9 cellular contexts compared by ENCODE assay signal in genomic region chr4:78667764-78668163, GRCh38.
DNase-seq lines count a peak whose midpoint lies in the region; ATAC-seq and TF ChIP-seq lines count a peak whose summit lies in the region.
"Had no signal": no experiment of that assay in that cellular context is flagged by ENCODE, and none has a peak within 500 bp of the region (broad histone marks: within the 10 kb centered on the region; RNA-seq: fewer than 3 reads in every experiment).

No MANE protein-coding gene starts in this region.

- CTCF ChIA-PET in activated CD8-positive, alpha-beta memory T cell treated with anti-CD3 and anti-CD28 coated beads, Interleukin-2, amount 10 ng/mL, durations not matched to agents 7 days and 5 days (lab: Charles Lee), result no interaction called here

- TF ChIP-seq CTCF in nephron (IDR thresholded peaks at IDR 0.05; ENCODE audit: unreplicated experiment in 3 of 3) (no peak), endothelial cell (IDR thresholded peaks at IDR 0.05; ENCODE audit: unreplicated experiment) (no peak)

- no peaks in the 10 kb centered on the region for H3K9me3 Mint-ChIP-seq in activated CD8-positive, alpha-beta memory T cell treated with anti-CD3 and anti-CD28 coated beads, Interleukin-2, amount 10 ng/mL, durations not matched to agents 7 days and 5 days (ENCODE audit: low read depth)
- H3K9me3 Mint-ChIP-seq in nephron, result no peaks in the 10 kb centered on the region
- H3K9me3 Mint-ChIP-seq in endothelial cell (ENCODE audit: unreplicated experiment), result no peaks in the 10 kb centered on the region

- peaks cover 6% of the 10 kb centered on the region for H3K36me3 Mint-ChIP-seq in activated CD8-positive, alpha-beta memory T cell treated with anti-CD3 and anti-CD28 coated beads, Interleukin-2, amount 10 ng/mL, durations not matched to agents 7 days and 5 days
- H3K36me3 Mint-ChIP-seq in nephron (ENCODE audit: low read depth), result no peaks in the 10 kb centered on the region
- H3K36me3 Mint-ChIP-seq in endothelial cell (ENCODE audit: low read depth, unreplicated experiment), result peaks cover 4% of the 10 kb centered on the region

- H3K27ac Mint-ChIP-seq in activated CD8-positive, alpha-beta memory T cell treated with anti-CD3 and anti-CD28 coated beads, Interleukin-2, amount 10 ng/mL, durations not matched to agents 7 days and 5 days, result no peak overlapping the region
- peak overlapping the region; percentile 13 to 52 (median 32) for H3K27ac Mint-ChIP-seq in nephron
- no peak overlapping the region for H3K27ac Mint-ChIP-seq in endothelial cell (ENCODE audit: unreplicated experiment)

- DNase-seq in activated CD8-positive, alpha-beta memory T cell treated with anti-CD3 and anti-CD28 coated beads, Interleukin-2, amount 10 ng/mL, durations not matched to agents 7 days and 5 days, result no peak
- no peak for DNase-seq in activated CD8-positive, alpha-beta memory T cell treated with anti-CD3 and anti-CD28 coated beads for 24 hours
- DNase-seq in endothelial cell (ENCODE audit: low spot score) (no peak), NCI-H1930 (lab: John Stamatoyannopoulos, UW) (no peak), KBM-7 (no peak)
- DNase-seq: hypothalamus had no signal

- peaks cover 36% of the 10 kb centered on the region for H3K4me1 Mint-ChIP-seq in activated CD8-positive, alpha-beta memory T cell treated with anti-CD3 and anti-CD28 coated beads, Interleukin-2, amount 10 ng/mL, durations not matched to agents 7 days and 5 days
- H3K4me1 Mint-ChIP-seq in nephron, result peaks cover 4% of the 10 kb centered on the region
- peaks cover 61% of the 10 kb centered on the region for H3K4me1 Mint-ChIP-seq in endothelial cell (ENCODE audit: unreplicated experiment)

- ATAC-seq in activated CD8-positive, alpha-beta memory T cell treated with anti-CD3 and anti-CD28 coated beads, Interleukin-2, amount 10 ng/mL, durations not matched to agents 7 days and 5 days, result peak; percentile 36
- peak; percentile 83 for ATAC-seq in GM21786 (IDR thresholded peaks at IDR 0.05; ENCODE audit: unreplicated experiment)
- peak; percentile 53 for ATAC-seq in HG03521 (IDR thresholded peaks at IDR 0.05; ENCODE audit: unreplicated experiment)

- no peak overlapping the region for H3K4me3 Mint-ChIP-seq in activated CD8-positive, alpha-beta memory T cell treated with anti-CD3 and anti-CD28 coated beads, Interleukin-2, amount 10 ng/mL, durations not matched to agents 7 days and 5 days
- H3K4me3 Mint-ChIP-seq in nephron, result no peak overlapping the region
- H3K4me3 Mint-ChIP-seq in endothelial cell (ENCODE audit: unreplicated experiment), result no peak overlapping the region

- peaks cover 19% of the 10 kb centered on the region for H3K27me3 Mint-ChIP-seq in activated CD8-positive, alpha-beta memory T cell treated with anti-CD3 and anti-CD28 coated beads, Interleukin-2, amount 10 ng/mL, durations not matched to agents 7 days and 5 days
- H3K27me3 Mint-ChIP-seq in nephron (ENCODE audit: low read depth) (peaks cover 4% of the 10 kb centered on the region), endothelial cell (ENCODE audit: unreplicated experiment) (peaks cover 2% of the 10 kb centered on the region)

- in situ Hi-C loops in KBM-7 (cut with MboI; ENCODE audit: low pct_unique_long_range_greater_than_20kb, low sequenced_read_pairs), result no loop called here

Comparison
In these comparisons a context has a peak if more than half of its experiments do, and no peak if none do; other contexts are left out.
1. H3K27ac Mint-ChIP-seq: peak in nephron (3 of 3); none in activated CD8-positive, alpha-beta memory T cell treated with anti-CD3 and anti-CD28 coated beads, Interleukin-2, amount 10 ng/mL, durations not matched to agents 7 days and 5 days (single experiment) and endothelial cell (single experiment).
2. Peak in every context shown above with its lines, with median percentiles within 50 percentile points of each other: ATAC-seq.